Comparison of ENCODE assay signal across 11 cellular contexts in the genomic region with DNA sequence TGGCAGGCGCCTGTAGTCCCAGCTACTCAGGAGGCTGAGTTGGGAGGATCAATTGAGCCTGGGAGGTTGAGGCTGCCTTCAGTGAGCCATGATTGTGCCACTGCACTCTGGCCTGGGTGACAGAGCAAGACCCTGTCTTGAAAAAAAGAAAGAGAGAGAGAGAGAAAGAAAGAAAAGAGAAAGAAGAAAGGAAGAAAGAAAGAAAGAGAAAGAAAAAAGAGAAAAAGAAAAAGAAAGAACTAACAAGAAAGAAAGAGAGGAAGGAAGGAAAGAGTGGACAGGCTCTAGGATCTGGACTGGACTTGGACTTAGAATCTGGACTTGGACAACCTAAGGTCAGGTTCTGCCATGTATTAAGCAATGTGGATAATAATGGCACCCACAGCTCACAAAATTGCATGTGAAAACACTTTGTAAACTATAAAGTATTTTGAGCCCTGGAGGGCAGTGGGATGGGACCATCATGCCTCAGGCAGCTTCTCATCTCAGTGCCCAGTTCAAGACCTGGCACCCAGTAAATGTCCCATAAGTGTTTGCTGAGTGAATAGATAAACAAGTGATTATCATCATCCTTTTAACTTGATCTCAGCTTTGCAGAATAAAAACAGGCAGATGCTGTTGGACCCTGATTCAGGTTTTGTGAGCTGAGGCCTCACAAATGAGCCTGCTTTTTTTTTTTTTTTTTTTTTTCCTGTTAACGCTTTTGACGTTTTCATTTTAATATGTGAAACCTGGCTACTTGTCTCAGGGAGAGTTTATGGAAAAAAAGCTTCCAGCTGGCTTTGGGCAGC. TPM values are rescaled to one million over a fixed set of nuclear protein-coding genes. Genes with fewer than 3 reads are reported as not detected.
A peak's percentile ranks its signal among the peaks of the same experiment; 100 is the strongest.
DNase-seq lines count a peak whose midpoint lies in the region; ATAC-seq, FAIRE-seq and TF ChIP-seq lines count a peak whose summit lies in the region.
"Had no signal": no experiment of that assay in that cellular context is flagged by ENCODE, and none has a peak within 500 bp of the region (broad histone marks: within the 10 kb centered on the region; RNA-seq: fewer than 3 reads in every experiment).

No MANE protein-coding gene starts in this region.

- H3K4me3 ChIP-seq in GM23338 (no peak overlapping the region), K562 (no peak overlapping the region), small intestine (ENCODE audit: low read depth in 1 of 2, low read length in 2 of 2) (no peak overlapping the region)
- H3K4me3 ChIP-seq: testis had no signal

- BruUV-seq in K562 (replicated peaks; lab: Mats Ljungman, UMichigan) = no TSS peak

- no peaks in the 10 kb centered on the region for H4K20me1 ChIP-seq in GM23338 (replicated peaks; ENCODE audit: insufficient read depth)
- no peaks in the 10 kb centered on the region for H4K20me1 ChIP-seq in K562 (replicated peaks; ENCODE audit: control insufficient read depth, insufficient read depth, low read length)

- H3K4me1 Mint-ChIP-seq in GM23338 = peaks cover 20% of the 10 kb centered on the region

- no peak overlapping the region for H3K27ac Mint-ChIP-seq in GM23338

- H3K4me3 Mint-ChIP-seq in GM23338 = no peak overlapping the region
- H3K4me3 Mint-ChIP-seq: H9 had no signal

- H3F3A ChIP-seq in GM23338 (replicated peaks; ENCODE audit: low read depth) = peaks cover 8% of the 10 kb centered on the region; the same call in 1 of the 2 replicates

- H3K27me3 Mint-ChIP-seq in GM23338 (ENCODE audit: insufficient read depth, low read depth, poor library complexity) = peaks cover 14% of the 10 kb centered on the region

- H3K27ac ChIP-seq in GM23338 (ENCODE audit: low read depth) (no peak overlapping the region), K562 (ENCODE audit: extremely low read depth, low read depth, low read length) (no peak overlapping the region), small intestine (ENCODE audit: low read depth in 1 of 2, low read length in 1 of 2) (peak overlapping the region; percentile 34 to 88)

- peaks cover 6% of the 10 kb centered on the region; the same call in 1 of the 2 replicates for H3K4me1 ChIP-seq in GM23338 (ENCODE audit: insufficient read depth)
- peaks cover 29 to 42% of the 10 kb centered on the region in 2 experiments for H3K4me1 ChIP-seq in K562 (replicated peaks in 1 of 2; ENCODE audit: control insufficient read depth in 2 of 2, insufficient read depth in 2 of 2, low read length in 2 of 2)
- peaks cover 3 to 14% of the 10 kb centered on the region in 2 donors for H3K4me1 ChIP-seq in small intestine (ENCODE audit: control insufficient read depth in 2 of 2, insufficient read depth in 1 of 2, low read depth in 1 of 2, low read length in 1 of 2)

- in situ Hi-C loops in K562 (cut with MboI) = no loop called here

- no peaks in the 10 kb centered on the region for H3K9me1 ChIP-seq in K562 (ENCODE audit: control insufficient read depth, insufficient read depth, low read length)

- intact Hi-C loops in K562 (cut with micrococcal nuclease) = no loop called here

- H3K36me3 ChIP-seq in GM23338 (ENCODE audit: insufficient read depth) (no peaks in the 10 kb centered on the region), K562 (ENCODE audit: control insufficient read depth, insufficient read depth, low read length) (no peaks in the 10 kb centered on the region), small intestine (ENCODE audit: control insufficient read depth in 2 of 2, insufficient read depth in 2 of 2, low read length in 2 of 2) (no peaks in the 10 kb centered on the region)

- ATAC-seq in GM23338 (no peak), K562 (no peak)

- no peak for TF ChIP-seq EP300 in K562 (IDR thresholded peaks at IDR 0.05; ENCODE audit: low read length)

- POLR2A ChIA-PET in K562 (lab: Yijun Ruan, JAX) = interaction anchor here (0.7 to 22.9 kb wide), 7 partner anchors 12 to 46 kb away, joined by 3 to 464 read pairs (median 5); partner anchors contain the start of gene PHF19

- no peak for TF ChIP-seq RAD21 in K562 (CRISPR knock-in tag; conservative IDR thresholded peaks at IDR 0.05 in 1 of 2, IDR thresholded peaks at IDR 0.05 in 1 of 2)

- H3K79me2 ChIP-seq in GM23338 (replicated peaks; ENCODE audit: insufficient read depth) = no peaks in the 10 kb centered on the region
- no peaks in the 10 kb centered on the region for H3K79me2 ChIP-seq in K562 (ENCODE audit: control insufficient read depth, insufficient read depth, low read length)

- H3K9ac ChIP-seq in K562 (ENCODE audit: insufficient read depth in 1 of 2, low read depth in 2 of 2, low read length in 2 of 2) = no peak overlapping the region; a peak in 1 of 4 replicates

- CTCF ChIA-PET in K562 (lab: Yijun Ruan, JAX; ENCODE audit: low intra/inter-chr PET ratio) = no interaction called here

- no peaks in the 10 kb centered on the region for H3K36me3 Mint-ChIP-seq in GM23338 (ENCODE audit: low read depth)

- H3K9me3 Mint-ChIP-seq in GM23338 = no peaks in the 10 kb centered on the region
- H3K9me3 Mint-ChIP-seq: H9 had no signal

- WGBS in K562 (ENCODE audit: insufficient coverage, low coverage, missing lambda C conversion rate) = 45% methylated on average over 3 of the region's 3 CpGs
- WGBS in small intestine, 3 donors = 34 to 52% (median 36%) methylated on average over 3 of the region's 3 CpGs

- H3K9me3 ChIP-seq in K562 (replicated peaks; ENCODE audit: control insufficient read depth, insufficient read depth, low read depth, low read length) = no peaks in the 10 kb centered on the region
- no peaks in the 10 kb centered on the region for H3K9me3 ChIP-seq in small intestine (ENCODE audit: control insufficient read depth, low read depth)
- H3K9me3 ChIP-seq: testis had no signal

- H3K4me2 ChIP-seq in GM23338 (no peak overlapping the region), K562 (ENCODE audit: insufficient read depth, low read length) (no peak overlapping the region)

- H3K27me3 ChIP-seq in GM23338 (ENCODE audit: insufficient read depth) (peaks cover 14% of the 10 kb centered on the region), K562 (ENCODE audit: control insufficient read depth in 2 of 2, insufficient read depth in 2 of 2, low read length in 2 of 2) (no peaks in the 10 kb centered on the region), small intestine (ENCODE audit: control insufficient read depth in 2 of 2, insufficient read depth in 2 of 2, low read length in 2 of 2) (no peaks in the 10 kb centered on the region)
- H3K27me3 ChIP-seq: testis had no signal

- no peak for DNase-seq in GM23338 (ENCODE audit: low spot score)
- DNase-seq in NCI-H345 treated with DMSO at 0.1 percent for 48 hours (lab: John Stamatoyannopoulos, UW; ENCODE audit: unreplicated experiment) = peak; percentile 41
- peak in 1 of 4 experiments; percentile 14 for DNase-seq in K562 (ENCODE audit: extremely low read depth in 1 of 4, low spot score in 3 of 4)
- no peak for DNase-seq in small intestine
- no peak for DNase-seq in NCI-H128 (lab: John Stamatoyannopoulos, UW; ENCODE audit: unreplicated experiment)
- no peak for DNase-seq in hepatic stellate cell (ENCODE audit: low spot score)
- no peak for DNase-seq in stimulated activated CD4-positive, alpha-beta T cell treated with anti-CD3 and anti-CD28 coated beads, Interleukin-4, amount 100 ng/mL, for 24 hours
- DNase-seq in pons (ENCODE audit: low spot score) = no peak
- DNase-seq: H9, NCI-H146, testis had no signal

- no peak for TF ChIP-seq POLR2A in K562 (conservative IDR thresholded peaks at IDR 0.05)

- H3K9me2 ChIP-seq in GM23338 (ENCODE audit: insufficient read depth) = no peaks in the 10 kb centered on the region

- FAIRE-seq in K562 (lab: Jason Lieb, UNC) = no peak
- FAIRE-seq in small intestine (lab: Jason Lieb, UNC) = no peak

- TF ChIP-seq CTCF in GM23338 (conservative IDR thresholded peaks at IDR 0.05; ENCODE audit: low read depth in 2 of 2) (no peak), K562 (IDR thresholded peaks at IDR 0.05 in 2 of 3, conservative IDR thresholded peaks at IDR 0.05 in 1 of 3; ENCODE audit: insufficient read depth in 2 of 3, low read depth in 1 of 3, low read length in 3 of 3) (no peak)

- H2AFZ ChIP-seq in GM23338 = 0 out of 2 replicates have a peak overlapping the region, but pooled peaks have one; percentile 11
- H2AFZ ChIP-seq in K562 (ENCODE audit: low read depth, low read length) = peak overlapping the region; percentile 37

RNA-seq across cellular contexts. Expression of gene PHF19, which starts 12.8 kb away (rescaled TPM):
- total RNA-seq in GM23338 (2014; rRNA removed; shearing (Covaris generic)) = 31.0 and 33.7 TPM in 2 replicates
- polyA plus RNA-seq in GM23338 (2016; fragmentation: Nextera tagmentation; extraction: Ambion mirVana) (13.1 and 16.8 TPM in 2 replicates), K562 (2011; rRNA removed) (403 and 414 TPM in 2 replicates), K562 (2014; fragmentation: Illumina TruSeq; extraction: Trizol) (292 and 365 TPM in 2 replicates), K562 (2014; fragmentation: Nextera tagmentation; extraction: Ambion mirVana) (100 to 1,000 TPM in 1 of 2 experiments, 10 to 100 TPM in 1; 95.8 to 140 TPM), K562 (2014; rRNA removed) (312 TPM in 2 replicates), small intestine (10 to 100 TPM in 1 of 3 donors, 1 to 10 TPM in 2; 2.0 to 35.7 (median 6.5) TPM)
- total RNA-seq in K562 (2011; cell fraction: chromatin; rRNA removed; ENCODE audit: low replicate concordance) = 622 and 1,187 TPM in 2 replicates
- total RNA-seq in K562 (2011; cell fraction: nucleolus; rRNA removed) = 570 and 625 TPM in 2 replicates
- 592 and 663 TPM in 2 replicates for total RNA-seq in K562 (2011; cell fraction: nucleoplasm; rRNA removed)
- total RNA-seq in K562 (2014; rRNA removed) (255 and 312 TPM in 2 replicates), K562 (2014; rRNA removed; fragmentation: Illumina TruSeq; extraction: Trizol) (191 and 211 TPM in 2 replicates), K562 (2015; rRNA removed; fragmentation: Illumina TruSeq; extraction: Trizol) (240 and 241 TPM in 2 replicates), K562 (2021) (372 and 373 TPM in 2 replicates)
- 475 and 721 TPM in 2 replicates for polyA plus RNA-seq in K562 (2011; cell fraction: cytosol; rRNA removed)
- polyA plus RNA-seq in K562 (2011; cell fraction: nucleus; rRNA removed) = 1,109 and 1,436 TPM in 2 replicates
- 275 and 342 TPM in 2 replicates for polyA plus RNA-seq in K562 (2012)
- 333 and 440 TPM in 2 replicates for polyA minus RNA-seq in K562 (2011; rRNA and poly(A)+ RNA removed)
- polyA minus RNA-seq in K562 (2011; cell fraction: cytosol; rRNA and poly(A)+ RNA removed) = 286 and 300 TPM in 2 replicates
- 297 and 330 TPM in 2 replicates for polyA minus RNA-seq in K562 (2011; cell fraction: nucleus; rRNA and poly(A)+ RNA removed)

RNA-seq across cellular contexts. Expression of gene TRAF1, which starts 36.8 kb away (rescaled TPM):
- total RNA-seq in GM23338 (2014; rRNA removed; shearing (Covaris generic)) = 1.0 and 1.4 TPM in 2 replicates
- polyA plus RNA-seq in GM23338 (2016; fragmentation: Nextera tagmentation; extraction: Ambion mirVana) (0.39 and 0.63 TPM in 2 replicates), K562 (2011; rRNA removed) (0.37 and 1.1 TPM in 2 replicates), K562 (2014; fragmentation: Illumina TruSeq; extraction: Trizol) (0.06 and 0.12 TPM in 2 replicates), K562 (2014; fragmentation: Nextera tagmentation; extraction: Ambion mirVana) (under 1 TPM in 1 of 2 experiments, not detected in 1; 0.01 TPM), K562 (2014; rRNA removed) (0.01 and 0.03 TPM in 2 replicates), small intestine (1 to 10 TPM; 1.1 to 2.8 (median 1.1) TPM)
- total RNA-seq in K562 (2011; cell fraction: chromatin; rRNA removed; ENCODE audit: low replicate concordance) = 2.6 and 5.9 TPM in 2 replicates
- 3.0 and 4.3 TPM in 2 replicates for total RNA-seq in K562 (2011; cell fraction: nucleolus; rRNA removed)
- 2.1 and 2.3 TPM in 2 replicates for total RNA-seq in K562 (2011; cell fraction: nucleoplasm; rRNA removed)
- total RNA-seq in K562 (2014; rRNA removed) (not detected in 2 replicates), K562 (2014; rRNA removed; fragmentation: Illumina TruSeq; extraction: Trizol) (0.04 TPM in 1 of 2 replicates, not detected in the other), K562 (2015; rRNA removed; fragmentation: Illumina TruSeq; extraction: Trizol) (0.04 TPM in 1 of 2 replicates, not detected in the other), K562 (2021) (0.38 and 0.47 TPM in 2 replicates)
- polyA plus RNA-seq in K562 (2011; cell fraction: cytosol; rRNA removed) = 0.29 and 1.3 TPM in 2 replicates
- 0.18 and 1.4 TPM in 2 replicates for polyA plus RNA-seq in K562 (2011; cell fraction: nucleus; rRNA removed)
- polyA plus RNA-seq in K562 (2012) = 0.13 and 0.18 TPM in 2 replicates
- polyA minus RNA-seq in K562 (2011; rRNA and poly(A)+ RNA removed) = 1.3 and 3.1 TPM in 2 replicates
- polyA minus RNA-seq in K562 (2011; cell fraction: cytosol; rRNA and poly(A)+ RNA removed) = 0.76 TPM in 1 of 2 replicates, not detected in the other
- polyA minus RNA-seq in K562 (2011; cell fraction: nucleus; rRNA and poly(A)+ RNA removed) = 0.89 and 2.3 TPM in 2 replicates

RNA-seq across cellular contexts. Expression of gene PSMD5, which starts 47.1 kb away (rescaled TPM):
- 40.5 and 49.4 TPM in 2 replicates for total RNA-seq in GM23338 (2014; rRNA removed; shearing (Covaris generic))
- polyA plus RNA-seq in GM23338 (2016; fragmentation: Nextera tagmentation; extraction: Ambion mirVana) = 21.9 and 23.9 TPM in 2 replicates
- 59.3 and 197 TPM in 2 replicates for total RNA-seq in K562 (2011; cell fraction: chromatin; rRNA removed; ENCODE audit: low replicate concordance)
- 30.2 and 45.4 TPM in 2 replicates for total RNA-seq in K562 (2011; cell fraction: nucleolus; rRNA removed)
- total RNA-seq in K562 (2011; cell fraction: nucleoplasm; rRNA removed) = 90.6 and 121 TPM in 2 replicates
- 51.0 and 55.3 TPM in 2 replicates for total RNA-seq in K562 (2014; rRNA removed)
- 76.3 and 83.0 TPM in 2 replicates for total RNA-seq in K562 (2014; rRNA removed; fragmentation: Illumina TruSeq; extraction: Trizol)
- total RNA-seq in K562 (2015; rRNA removed; fragmentation: Illumina TruSeq; extraction: Trizol) = 65.1 and 72.5 TPM in 2 replicates
- total RNA-seq in K562 (2021) = 136 and 148 TPM in 2 replicates
- polyA plus RNA-seq in K562 (2011; rRNA removed) = 107 and 148 TPM in 2 replicates
- polyA plus RNA-seq in K562 (2011; cell fraction: cytosol; rRNA removed) = 39.0 and 70.9 TPM in 2 replicates
- 34.5 and 37.0 TPM in 2 replicates for polyA plus RNA-seq in K562 (2011; cell fraction: nucleus; rRNA removed)
- 54.7 and 61.5 TPM in 2 replicates for polyA plus RNA-seq in K562 (2012)
- 90.1 and 114 TPM in 2 replicates for polyA plus RNA-seq in K562 (2014; fragmentation: Illumina TruSeq; extraction: Trizol)
- polyA plus RNA-seq in K562 (2014; fragmentation: Nextera tagmentation; extraction: Ambion mirVana) = 10 to 100 TPM; 46.4 to 60.9 TPM
- polyA plus RNA-seq in K562 (2014; rRNA removed) = 89.4 and 95.6 TPM in 2 replicates
- 115 and 116 TPM in 2 replicates for polyA minus RNA-seq in K562 (2011; rRNA and poly(A)+ RNA removed)
- 48.7 and 58.2 TPM in 2 replicates for polyA minus RNA-seq in K562 (2011; cell fraction: cytosol; rRNA and poly(A)+ RNA removed)
- 28.4 and 53.9 TPM in 2 replicates for polyA minus RNA-seq in K562 (2011; cell fraction: nucleus; rRNA and poly(A)+ RNA removed)
- polyA plus RNA-seq in small intestine = 10 to 100 TPM; 15.4 to 17.2 (median 16.3) TPM

Comparison
In these comparisons a context has a peak if more than half of its experiments do, and no peak if none do; other contexts are left out.
1. H3K27ac ChIP-seq: peak in small intestine (2 of 2); none in GM23338 (single experiment) and K562 (single experiment).